Comparison of ENCODE assay signal across 28 cellular contexts in genomic region chr22:17880468-17880867, GRCh38.
"Had no signal": no experiment of that assay in that cellular context is flagged by ENCODE, and none has a peak within 500 bp of the region (broad histone marks: within the 10 kb centered on the region; RNA-seq: fewer than 3 reads in every experiment).

No MANE protein-coding gene starts in this region.

- ATAC-seq: activated CD4-positive, alpha-beta T cell treated with anti-CD3 and anti-CD28 coated beads for 36 hours; activated T-cell treated with anti-CD3 and anti-CD28 coated beads, Interleukin-2, amount 50 U/mL, for 4 hours; activated T-helper 17 cell treated with anti-CD3 and anti-CD28 coated beads, Interleukin-2, amount 50 U/mL, for 72 hours; body of pancreas had no signal

- H3K4me1 ChIP-seq: body of pancreas, breast epithelium, colonic mucosa had no signal

- H3K4me3 ChIP-seq: body of pancreas, breast epithelium, cardiac muscle cell, colonic mucosa, esophagus squamous epithelium had no signal

- H3K36me3 ChIP-seq: breast epithelium, colonic mucosa had no signal

- DNase-seq: activated CD4-positive, alpha-beta memory T cell treated with anti-CD3 and anti-CD28 coated beads for 36 hours; activated CD4-positive, alpha-beta T cell treated with anti-CD3 and anti-CD28 coated beads for 36 hours; activated CD4-positive, alpha-beta T cell treated with anti-CD3 and anti-CD28 coated beads, Interleukin-2, amount 10 ng/mL, durations not matched to agents 24 days and 14 days; activated CD4-positive, CD25-positive, alpha-beta regulatory T cell; activated CD4-positive, CD25-positive, alpha-beta regulatory T cell treated with anti-CD3 and anti-CD28 coated beads, Interleukin-2, amount 50 U/mL, for 72 hours; activated CD8-positive, alpha-beta memory T cell treated with anti-CD3 and anti-CD28 coated beads for 24 hours; activated effector memory CD4-positive, alpha-beta T cell treated with Interleukin-2 at 50 U/mL for 16 hours; activated gamma-delta T cell treated with Interleukin-2 at 50 U/mL for 16 hours; activated naive CD4-positive, alpha-beta T cell treated with anti-CD3 and anti-CD28 coated beads, Interleukin-2, amount 50 U/mL, for 16 hours; activated naive CD4-positive, alpha-beta T cell treated with Interleukin-2 at 50 U/mL for 16 hours; activated T-cell treated with anti-CD3 and anti-CD28 coated beads, Interleukin-2, amount 50 U/mL, for 4 hours; amniotic stem cell; aorta; body of pancreas; cerebellar nuclear complex; colonic mucosa; effector CD8-positive, alpha-beta T cell; esophagus squamous epithelium; foreskin melanocyte; head of caudate nucleus; T-helper 2 cell had no signal

- H3K27me3 Mint-ChIP-seq: activated CD4-positive, alpha-beta memory T cell treated with anti-CD3 and anti-CD28 coated beads for 36 hours; activated CD4-positive, alpha-beta T cell treated with anti-CD3 and anti-CD28 coated beads for 36 hours; activated CD4-positive, alpha-beta T cell treated with anti-CD3 and anti-CD28 coated beads, Interleukin-2, amount 10 ng/mL, durations not matched to agents 24 days and 14 days; activated naive CD8-positive, alpha-beta T cell; activated T-helper 17 cell treated with anti-CD3 and anti-CD28 coated beads, Interleukin-2, amount 50 U/mL, for 72 hours had no signal

- H3K27ac ChIP-seq: body of pancreas, breast epithelium, cardiac muscle cell, colonic mucosa, epithelial cell of prostate, esophagus squamous epithelium had no signal

- H3K9me3 ChIP-seq: body of pancreas, breast epithelium, colonic mucosa, esophagus squamous epithelium had no signal

- H3K4me1 Mint-ChIP-seq: activated CD4-positive, alpha-beta T cell treated with anti-CD3 and anti-CD28 coated beads for 36 hours; activated CD4-positive, alpha-beta T cell treated with anti-CD3 and anti-CD28 coated beads, Interleukin-2, amount 10 ng/mL, durations not matched to agents 24 days and 14 days; activated T-helper 17 cell treated with anti-CD3 and anti-CD28 coated beads, Interleukin-2, amount 50 U/mL, for 72 hours had no signal

- H3K4me3 Mint-ChIP-seq: activated CD4-positive, alpha-beta memory T cell treated with anti-CD3 and anti-CD28 coated beads for 36 hours; activated CD4-positive, alpha-beta T cell treated with anti-CD3 and anti-CD28 coated beads for 36 hours; activated CD4-positive, alpha-beta T cell treated with anti-CD3 and anti-CD28 coated beads, Interleukin-2, amount 10 ng/mL, durations not matched to agents 24 days and 14 days; activated naive CD8-positive, alpha-beta T cell; activated T-cell treated with anti-CD3 and anti-CD28 coated beads, Interleukin-2, amount 50 U/mL, for 4 hours; activated T-helper 17 cell treated with anti-CD3 and anti-CD28 coated beads, Interleukin-2, amount 50 U/mL, for 72 hours had no signal

- H3K27me3 ChIP-seq: body of pancreas, breast epithelium, cardiac muscle cell, colonic mucosa, esophagus squamous epithelium had no signal

- H3K27ac Mint-ChIP-seq: activated CD4-positive, alpha-beta memory T cell treated with anti-CD3 and anti-CD28 coated beads for 36 hours; activated CD4-positive, alpha-beta T cell treated with anti-CD3 and anti-CD28 coated beads for 36 hours; activated CD4-positive, alpha-beta T cell treated with anti-CD3 and anti-CD28 coated beads, Interleukin-2, amount 10 ng/mL, durations not matched to agents 24 days and 14 days; activated naive CD8-positive, alpha-beta T cell; activated T-helper 17 cell treated with anti-CD3 and anti-CD28 coated beads, Interleukin-2, amount 50 U/mL, for 72 hours had no signal

- FAIRE-seq: endometrium, endothelial cell of umbilical vein had no signal

- H3K9me3 Mint-ChIP-seq: activated CD4-positive, alpha-beta memory T cell treated with anti-CD3 and anti-CD28 coated beads for 36 hours; activated CD4-positive, alpha-beta T cell treated with anti-CD3 and anti-CD28 coated beads, Interleukin-2, amount 10 ng/mL, durations not matched to agents 24 days and 14 days; activated T-cell treated with anti-CD3 and anti-CD28 coated beads, Interleukin-2, amount 50 U/mL, for 4 hours; activated T-helper 17 cell treated with anti-CD3 and anti-CD28 coated beads, Interleukin-2, amount 50 U/mL, for 72 hours had no signal
